In genomic region chr19:57167385-57167784, GRCh38 we compare ENCODE assay signal across 4 cellular contexts. TPM values are rescaled to one million over a fixed set of nuclear protein-coding genes. Genes with fewer than 3 reads are reported as not detected.
"Had no signal": no experiment of that assay in that cellular context is flagged by ENCODE, and none has a peak within 500 bp of the region (broad histone marks: within the 10 kb centered on the region; RNA-seq: fewer than 3 reads in every experiment).

Gene DUXA (minus strand): TSS chr19:57167485. CDS start chr19:57167443, 42 bp downstream.

- DNase-seq: GDM1, GF-D8 had no signal

- H3K4me3 ChIP-seq: GM12878 had no signal

RNA-seq across cellular contexts. Expression of gene DUXA, which starts in this region (rescaled TPM):
- total RNA-seq: G401, GM12878 had no signal
